10 cellular contexts compared by ENCODE assay signal in genomic region chr12:42468853-42469252, GRCh38.
A peak's percentile ranks its signal among the peaks of the same experiment; 100 is the strongest.
DNase-seq lines count a peak whose midpoint lies in the region; ATAC-seq and TF ChIP-seq lines count a peak whose summit lies in the region.
"Had no signal": no experiment of that assay in that cellular context is flagged by ENCODE, and none has a peak within 500 bp of the region (broad histone marks: within the 10 kb centered on the region; RNA-seq: fewer than 3 reads in every experiment).

No MANE protein-coding gene starts in this region.

- peaks cover 20% of the 10 kb centered on the region for H3K4me1 Mint-ChIP-seq in activated CD4-positive, alpha-beta T cell treated with anti-CD3 and anti-CD28 coated beads, Interleukin-2, amount 10 ng/mL, durations not matched to agents 7 days and 5 days
- H3K4me1 Mint-ChIP-seq in activated naive CD8-positive, alpha-beta T cell treated with anti-CD3 and anti-CD28 coated beads, Interleukin-2, amount 50 U/mL, for 24 hours, result peaks cover 34% of the 10 kb centered on the region
- H3K4me1 Mint-ChIP-seq in stimulated activated effector memory CD8-positive, alpha-beta T cell treated with anti-CD3 and anti-CD28 coated beads, Interleukin-12 subunit alpha, Interleukin-12 subunit beta, amount 100 ng/mL, for 72 hours, result peaks cover 14% of the 10 kb centered on the region

- peaks cover 19% of the 10 kb centered on the region for H3K27me3 Mint-ChIP-seq in activated CD4-positive, alpha-beta T cell treated with anti-CD3 and anti-CD28 coated beads, Interleukin-2, amount 10 ng/mL, durations not matched to agents 7 days and 5 days
- H3K27me3 Mint-ChIP-seq in activated naive CD8-positive, alpha-beta T cell treated with anti-CD3 and anti-CD28 coated beads, Interleukin-2, amount 50 U/mL, for 24 hours, result peaks cover 20% of the 10 kb centered on the region

- DNase-seq in activated CD4-positive, alpha-beta T cell treated with anti-CD3 and anti-CD28 coated beads, Interleukin-2, amount 10 ng/mL, durations not matched to agents 7 days and 5 days, result no peak
- DNase-seq in activated CD4-positive, alpha-beta T cell treated with anti-CD3 and anti-CD28 coated beads for 4 hours, result no peak
- DNase-seq in activated naive CD8-positive, alpha-beta T cell treated with anti-CD3 and anti-CD28 coated beads, Interleukin-2, amount 50 U/mL, for 24 hours, result no peak
- no peak for DNase-seq in stimulated activated effector memory CD8-positive, alpha-beta T cell treated with anti-CD3 and anti-CD28 coated beads, Interleukin-12 subunit alpha, Interleukin-12 subunit beta, amount 100 ng/mL, for 72 hours (ENCODE audit: low spot score in 2 of 2)
- DNase-seq in MG63 (no peak), WERI-Rb-1 (no peak)
- DNase-seq: NCI-H1105 had no signal

- H3K36me3 ChIP-seq in MG63, result peaks cover 26% of the 10 kb centered on the region
- H3K36me3 ChIP-seq in WERI-Rb-1, result no peaks in the 10 kb centered on the region

- H3K27me3 ChIP-seq in MG63 (no peaks in the 10 kb centered on the region), WERI-Rb-1 (ENCODE audit: insufficient read depth, low read depth, severe bottlenecking) (no peaks in the 10 kb centered on the region)
- H3K27me3 ChIP-seq: ascending aorta had no signal

- ATAC-seq in HG02973 (IDR thresholded peaks at IDR 0.05; ENCODE audit: unreplicated experiment), result peak; percentile 2
- ATAC-seq in activated naive CD8-positive, alpha-beta T cell treated with anti-CD3 and anti-CD28 coated beads, Interleukin-2, amount 50 U/mL, for 24 hours, result peak; percentile 11
- ATAC-seq in stimulated activated effector memory CD8-positive, alpha-beta T cell treated with anti-CD3 and anti-CD28 coated beads, Interleukin-12 subunit alpha, Interleukin-12 subunit beta, amount 100 ng/mL, for 72 hours, result no peak
- ATAC-seq in HG03159 (IDR thresholded peaks at IDR 0.05; ENCODE audit: unreplicated experiment), result no peak

- no peak overlapping the region for H3K27ac ChIP-seq in WERI-Rb-1
- H3K27ac ChIP-seq: ascending aorta had no signal

- H3K9me3 Mint-ChIP-seq in activated CD4-positive, alpha-beta T cell treated with anti-CD3 and anti-CD28 coated beads, Interleukin-2, amount 10 ng/mL, durations not matched to agents 7 days and 5 days, result no peaks in the 10 kb centered on the region
- no peaks in the 10 kb centered on the region for H3K9me3 Mint-ChIP-seq in activated naive CD8-positive, alpha-beta T cell treated with anti-CD3 and anti-CD28 coated beads, Interleukin-2, amount 50 U/mL, for 24 hours
- no peaks in the 10 kb centered on the region for H3K9me3 Mint-ChIP-seq in stimulated activated effector memory CD8-positive, alpha-beta T cell treated with anti-CD3 and anti-CD28 coated beads, Interleukin-12 subunit alpha, Interleukin-12 subunit beta, amount 100 ng/mL, for 72 hours

- POLR2A ChIA-PET in activated CD4-positive, alpha-beta T cell treated with anti-CD3 and anti-CD28 coated beads, Interleukin-2, amount 10 ng/mL, durations not matched to agents 7 days and 5 days (lab: Charles Lee), result interaction anchor here (0.7 kb wide), 1 partner anchor 745 kb away, joined by 5 read pairs; no protein-coding TSS in a partner anchor

- H3K4me3 ChIP-seq in MG63 (no peak overlapping the region), WERI-Rb-1 (ENCODE audit: low read depth, low read length) (no peak overlapping the region)

- TF ChIP-seq CTCF in WERI-Rb-1 (IDR thresholded peaks at IDR 0.05; ENCODE audit: low read depth, low read length), result no peak

- H3K9me3 ChIP-seq in MG63, result no peaks in the 10 kb centered on the region
- H3K9me3 ChIP-seq in WERI-Rb-1 (ENCODE audit: severe bottlenecking), result no peaks in the 10 kb centered on the region
- H3K9me3 ChIP-seq: ascending aorta had no signal

- no peak overlapping the region for H3K27ac Mint-ChIP-seq in activated CD4-positive, alpha-beta T cell treated with anti-CD3 and anti-CD28 coated beads, Interleukin-2, amount 10 ng/mL, durations not matched to agents 7 days and 5 days
- no peak overlapping the region for H3K27ac Mint-ChIP-seq in activated naive CD8-positive, alpha-beta T cell treated with anti-CD3 and anti-CD28 coated beads, Interleukin-2, amount 50 U/mL, for 24 hours
- H3K27ac Mint-ChIP-seq in stimulated activated effector memory CD8-positive, alpha-beta T cell treated with anti-CD3 and anti-CD28 coated beads, Interleukin-12 subunit alpha, Interleukin-12 subunit beta, amount 100 ng/mL, for 72 hours, result no peak overlapping the region

- peak overlapping the region; percentile 36 for H3K4me3 Mint-ChIP-seq in activated CD4-positive, alpha-beta T cell treated with anti-CD3 and anti-CD28 coated beads, Interleukin-2, amount 10 ng/mL, durations not matched to agents 7 days and 5 days
- no peak overlapping the region for H3K4me3 Mint-ChIP-seq in activated naive CD8-positive, alpha-beta T cell treated with anti-CD3 and anti-CD28 coated beads, Interleukin-2, amount 50 U/mL, for 24 hours
- H3K4me3 Mint-ChIP-seq in stimulated activated effector memory CD8-positive, alpha-beta T cell treated with anti-CD3 and anti-CD28 coated beads, Interleukin-12 subunit alpha, Interleukin-12 subunit beta, amount 100 ng/mL, for 72 hours, result peak overlapping the region; percentile 41

- H3K36me3 Mint-ChIP-seq in activated CD4-positive, alpha-beta T cell treated with anti-CD3 and anti-CD28 coated beads, Interleukin-2, amount 10 ng/mL, durations not matched to agents 7 days and 5 days (ENCODE audit: low read depth), result no peaks in the 10 kb centered on the region
- no peaks in the 10 kb centered on the region for H3K36me3 Mint-ChIP-seq in activated naive CD8-positive, alpha-beta T cell treated with anti-CD3 and anti-CD28 coated beads, Interleukin-2, amount 50 U/mL, for 24 hours (ENCODE audit: low read depth)
- no peaks in the 10 kb centered on the region for H3K36me3 Mint-ChIP-seq in stimulated activated effector memory CD8-positive, alpha-beta T cell treated with anti-CD3 and anti-CD28 coated beads, Interleukin-12 subunit alpha, Interleukin-12 subunit beta, amount 100 ng/mL, for 72 hours

- CTCF ChIA-PET in activated CD4-positive, alpha-beta T cell treated with anti-CD3 and anti-CD28 coated beads, Interleukin-2, amount 10 ng/mL, durations not matched to agents 7 days and 5 days (lab: Charles Lee), result interaction anchor here (1.2 to 2.0 kb wide), 3 partner anchors 12 to 38 kb away, joined by 3 to 5 read pairs (median 5); no protein-coding TSS in a partner anchor

Comparison
In these comparisons a context has a peak if more than half of its experiments do, and no peak if none do; other contexts are left out.
1. ATAC-seq: peak in HG02973 (single experiment) and activated naive CD8-positive, alpha-beta T cell treated with anti-CD3 and anti-CD28 coated beads, Interleukin-2, amount 50 U/mL, for 24 hours (single experiment); none in stimulated activated effector memory CD8-positive, alpha-beta T cell treated with anti-CD3 and anti-CD28 coated beads, Interleukin-12 subunit alpha, Interleukin-12 subunit beta, amount 100 ng/mL, for 72 hours (single experiment) and HG03159 (single experiment).